Comparison of ENCODE assay signal across 16 cellular contexts in genomic region chr17:29927546-29927945, GRCh38. TPM values are rescaled to one million over a fixed set of nuclear protein-coding genes. Genes with fewer than 3 reads are reported as not detected.
A peak's percentile ranks its signal among the peaks of the same experiment; 100 is the strongest.
DNase-seq lines count a peak whose midpoint lies in the region; ATAC-seq and TF ChIP-seq lines count a peak whose summit lies in the region.
"Had no signal": no experiment of that assay in that cellular context is flagged by ENCODE, and none has a peak within 500 bp of the region (broad histone marks: within the 10 kb centered on the region; RNA-seq: fewer than 3 reads in every experiment).

No MANE protein-coding gene starts in this region.

- no peak for ATAC-seq in GM21360 (IDR thresholded peaks at IDR 0.05; ENCODE audit: unreplicated experiment)
- ATAC-seq: activated CD8-positive, alpha-beta T cell treated with anti-CD3 and anti-CD28 coated beads for 36 hours had no signal

- TF ChIP-seq CTCF in brain (conservative IDR thresholded peaks at IDR 0.05) (no peak), nephron (IDR thresholded peaks at IDR 0.05; ENCODE audit: unreplicated experiment in 3 of 3) (no peak)

- H3K27ac Mint-ChIP-seq in brain (peak overlapping the region in 4 of 5 experiments; percentile 2 to 79 (median 52)), nephron (peak overlapping the region in 2 of 3 experiments; percentile 45 to 54)
- H3K27ac Mint-ChIP-seq: activated CD8-positive, alpha-beta T cell treated with anti-CD3 and anti-CD28 coated beads for 36 hours had no signal

- H3K4me1 Mint-ChIP-seq in brain (peaks cover 40% of the 10 kb centered on the region), nephron (peaks cover 16% of the 10 kb centered on the region)

- DNase-seq in NCI-H2107 treated with DMSO at 0.1 percent for 48 hours (lab: John Stamatoyannopoulos, UW; ENCODE audit: unreplicated experiment) (peak; percentile 13), NCI-H2107 (lab: John Stamatoyannopoulos, UW) (no peak), M059J (ENCODE audit: low read depth) (peak; percentile 12), NCI-H2081 treated with DMSO at 0.1 percent for 48 hours (lab: John Stamatoyannopoulos, UW) (no peak), NCI-H82 (lab: John Stamatoyannopoulos, UW) (no peak)
- DNase-seq: 8988T; activated CD8-positive, alpha-beta T cell treated with anti-CD3 and anti-CD28 coated beads for 36 hours; activated gamma-delta T cell treated with Interleukin-2 at 50 U/mL for 16 hours; cerebellar nuclear complex; H9; naive B cell; spleen; transverse colon had no signal

- H3K27me3 Mint-ChIP-seq in brain (peaks cover 14% of the 10 kb centered on the region), nephron (ENCODE audit: low read depth) (no peaks in the 10 kb centered on the region)
- H3K27me3 Mint-ChIP-seq: activated CD8-positive, alpha-beta T cell treated with anti-CD3 and anti-CD28 coated beads for 36 hours; naive B cell had no signal

- H3K36me3 Mint-ChIP-seq in brain (no peaks in the 10 kb centered on the region), nephron (ENCODE audit: low read depth) (no peaks in the 10 kb centered on the region)

- H3K9me3 Mint-ChIP-seq in brain (no peaks in the 10 kb centered on the region), nephron (no peaks in the 10 kb centered on the region)
- H3K9me3 Mint-ChIP-seq: activated CD8-positive, alpha-beta T cell treated with anti-CD3 and anti-CD28 coated beads for 36 hours; H9; naive B cell had no signal

- H3K4me3 Mint-ChIP-seq in brain = peak overlapping the region in 2 of 5 experiments; percentile 72 to 91
- H3K4me3 Mint-ChIP-seq in nephron = peak overlapping the region; percentile 60 to 78 (median 66)
- H3K4me3 Mint-ChIP-seq: activated CD8-positive, alpha-beta T cell treated with anti-CD3 and anti-CD28 coated beads for 36 hours; H9 had no signal

RNA-seq across cellular contexts. Expression of gene SSH2, which starts 2.5 kb away (rescaled TPM):
- 11.8 and 16.7 TPM in 2 replicates for total RNA-seq in M059J (2014; rRNA removed; shearing (Covaris generic))
- polyA plus RNA-seq in brain (ENCODE audit: insufficient read depth, low read depth, low replicate concordance) = 31.0 TPM

RNA-seq across cellular contexts. Expression of gene EFCAB5, which starts 13.9 kb away (rescaled TPM):
- 0.22 and 1.7 TPM in 2 replicates for total RNA-seq in M059J (2014; rRNA removed; shearing (Covaris generic))
- polyA plus RNA-seq in brain (ENCODE audit: insufficient read depth, low read depth, low replicate concordance) = 0.61 TPM
- total RNA-seq: H9 had no signal

Comparison
In these comparisons a context has a peak if more than half of its experiments do, and no peak if none do; other contexts are left out.
1. DNase-seq: peak in NCI-H2107 treated with DMSO at 0.1 percent for 48 hours (single experiment) and M059J (single experiment); none in NCI-H2107 (single experiment), NCI-H2081 treated with DMSO at 0.1 percent for 48 hours (single experiment) and NCI-H82 (single experiment).